16 cellular contexts compared by ENCODE assay signal in the genomic region with DNA sequence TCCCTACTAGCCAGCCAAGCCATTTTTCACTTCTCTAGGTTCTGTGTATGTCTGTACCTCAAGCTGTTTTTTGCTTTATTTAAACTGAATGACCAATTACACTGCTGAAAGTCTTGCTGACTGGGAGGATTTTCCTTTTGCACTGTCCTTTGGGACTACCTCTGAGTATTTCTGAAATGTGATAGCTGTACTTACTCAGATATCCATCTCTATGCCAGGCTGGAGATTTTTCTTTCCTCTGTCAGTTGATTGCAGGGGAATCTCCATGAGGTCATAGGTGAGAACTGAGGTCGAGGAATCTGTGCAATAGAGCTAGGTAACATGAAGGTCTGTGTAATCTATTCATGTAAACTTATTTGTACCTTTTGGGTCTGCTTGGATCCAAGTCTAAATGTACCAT. TPM values are rescaled to one million over a fixed set of nuclear protein-coding genes. Genes with fewer than 3 reads are reported as not detected.
A peak's percentile ranks its signal among the peaks of the same experiment; 100 is the strongest.
DNase-seq lines count a peak whose midpoint lies in the region; ATAC-seq, FAIRE-seq and TF ChIP-seq lines count a peak whose summit lies in the region.
"Had no signal": no experiment of that assay in that cellular context is flagged by ENCODE, and none has a peak within 500 bp of the region (broad histone marks: within the 10 kb centered on the region; RNA-seq: fewer than 3 reads in every experiment).

No MANE protein-coding gene starts in this region.

- POLR2A ChIA-PET in HEK293T (lab: Yijun Ruan, JAX), result no interaction called here

- CTCF ChIA-PET in HEK293T (lab: Yijun Ruan, JAX), result no interaction called here

- H3K27me3 ChIP-seq in skeletal muscle tissue (ENCODE audit: control insufficient read depth in 3 of 3, insufficient read depth in 3 of 3, low read length in 3 of 3), result no peaks in the 10 kb centered on the region

- no peak for FAIRE-seq in GM19239 (lab: Jason Lieb, UNC)
- FAIRE-seq: frontal cortex had no signal

- peak overlapping the region in 1 of 3 donors; percentile 24 for H3K9ac ChIP-seq in skeletal muscle tissue (ENCODE audit: low read depth in 1 of 3, low read length in 3 of 3)

- no peaks in the 10 kb centered on the region for H3K9me3 ChIP-seq in skeletal muscle tissue (ENCODE audit: control insufficient read depth in 3 of 3, low read length in 3 of 3)
- H3K9me3 ChIP-seq: lower lobe of right lung had no signal

- peak overlapping the region; percentile 92 for H3K27ac ChIP-seq in skeletal muscle tissue (ENCODE audit: low read depth, low read length)
- H3K27ac ChIP-seq: lower lobe of right lung had no signal

- peak; percentile 34 for DNase-seq in choroid plexus epithelial cell (ENCODE audit: low read depth)
- no peak for DNase-seq in NCI-H82 treated with DMSO at 0.1 percent for 48 hours (lab: John Stamatoyannopoulos, UW; ENCODE audit: unreplicated experiment)
- DNase-seq in GM20000 (ENCODE audit: low spot score), result no peak
- no peak for DNase-seq in HEK293T (ENCODE audit: extremely low spot score)
- DNase-seq in GM19239 (ENCODE audit: insufficient read length, low spot score), result no peak
- DNase-seq: activated CD8-positive, alpha-beta T cell treated with anti-CD3 and anti-CD28 coated beads for 36 hours; activated effector memory CD4-positive, alpha-beta T cell treated with anti-CD3 and anti-CD28 coated beads, Interleukin-2, amount 50 U/mL, for 16 hours; effector memory CD4-positive, alpha-beta T cell; lower lobe of right lung; NCI-H2171; retina; stimulated activated CD4-positive, alpha-beta T cell treated with anti-CD3 and anti-CD28 coated beads, Interleukin-4, amount 100 ng/mL, for 1 hour had no signal

- ATAC-seq in GM21717 (IDR thresholded peaks at IDR 0.05; ENCODE audit: unreplicated experiment), result peak; percentile 17
- peak; percentile 30 for ATAC-seq in HG03432 (IDR thresholded peaks at IDR 0.05; ENCODE audit: unreplicated experiment)
- ATAC-seq: lower lobe of right lung had no signal

- TF ChIP-seq CTCF in choroid plexus epithelial cell (conservative IDR thresholded peaks at IDR 0.05; ENCODE audit: low read depth, low read length), result no peak
- no peak for TF ChIP-seq CTCF in GM20000 (IDR thresholded peaks at IDR 0.05; ENCODE audit: extremely low read depth, missing control alignments)

- peaks cover 21 to 31% (median 25%) of the 10 kb centered on the region in 3 donors for H3K4me1 ChIP-seq in skeletal muscle tissue (ENCODE audit: control insufficient read depth in 3 of 3, insufficient read depth in 3 of 3, low read length in 3 of 3)

- H3K36me3 ChIP-seq in skeletal muscle tissue (ENCODE audit: control insufficient read depth in 3 of 3, insufficient read depth in 3 of 3, low read length in 3 of 3), result no peaks in the 10 kb centered on the region
- H3K36me3 ChIP-seq: lower lobe of right lung had no signal

- H3K4me3 ChIP-seq in choroid plexus epithelial cell (ENCODE audit: low read depth, low read length) (no peak overlapping the region), skeletal muscle tissue (ENCODE audit: low read length in 3 of 3) (no peak overlapping the region)
- H3K4me3 ChIP-seq: lower lobe of right lung had no signal

TF ChIP-seq in HEK293T, 16 proteins besides CTCF, POLR2A, EP300 and RAD21:
- TF ChIP-seq LEF1 (IDR thresholded peaks at IDR 0.05; ENCODE audit: borderline replicate concordance) (no peak), BHLHE40 (IDR thresholded peaks at IDR 0.05; ENCODE audit: borderline replicate concordance) (no peak), L3MBTL2 (conservative IDR thresholded peaks at IDR 0.05) (no peak), SUZ12 (IDR thresholded peaks at IDR 0.05) (no peak), NFRKB (IDR thresholded peaks at IDR 0.05) (no peak), FOXM1 (IDR thresholded peaks at IDR 0.05; ENCODE audit: borderline replicate concordance) (no peak), ARNT (IDR thresholded peaks at IDR 0.05) (no peak)
- TF ChIP-seq, protein P1, sequence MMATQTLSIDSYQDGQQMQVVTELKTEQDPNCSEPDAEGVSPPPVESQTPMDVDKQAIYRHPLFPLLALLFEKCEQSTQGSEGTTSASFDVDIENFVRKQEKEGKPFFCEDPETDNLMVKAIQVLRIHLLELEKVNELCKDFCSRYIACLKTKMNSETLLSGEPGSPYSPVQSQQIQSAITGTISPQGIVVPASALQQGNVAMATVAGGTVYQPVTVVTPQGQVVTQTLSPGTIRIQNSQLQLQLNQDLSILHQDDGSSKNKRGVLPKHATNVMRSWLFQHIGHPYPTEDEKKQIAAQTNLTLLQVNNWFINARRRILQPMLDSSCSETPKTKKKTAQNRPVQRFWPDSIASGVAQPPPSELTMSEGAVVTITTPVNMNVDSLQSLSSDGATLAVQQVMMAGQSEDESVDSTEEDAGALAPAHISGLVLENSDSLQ (IDR thresholded peaks at IDR 0.05), result no peak

RNA-seq across cellular contexts. Expression of a gene that starts 38.9 kb away (rescaled TPM):
- total RNA-seq in skeletal muscle tissue, result 14.1 TPM
- total RNA-seq: activated CD8-positive, alpha-beta T cell treated with anti-CD3 and anti-CD28 coated beads for 36 hours; frontal cortex had no signal
